Comparison of ENCODE assay signal across 9 cellular contexts in the genomic region with DNA sequence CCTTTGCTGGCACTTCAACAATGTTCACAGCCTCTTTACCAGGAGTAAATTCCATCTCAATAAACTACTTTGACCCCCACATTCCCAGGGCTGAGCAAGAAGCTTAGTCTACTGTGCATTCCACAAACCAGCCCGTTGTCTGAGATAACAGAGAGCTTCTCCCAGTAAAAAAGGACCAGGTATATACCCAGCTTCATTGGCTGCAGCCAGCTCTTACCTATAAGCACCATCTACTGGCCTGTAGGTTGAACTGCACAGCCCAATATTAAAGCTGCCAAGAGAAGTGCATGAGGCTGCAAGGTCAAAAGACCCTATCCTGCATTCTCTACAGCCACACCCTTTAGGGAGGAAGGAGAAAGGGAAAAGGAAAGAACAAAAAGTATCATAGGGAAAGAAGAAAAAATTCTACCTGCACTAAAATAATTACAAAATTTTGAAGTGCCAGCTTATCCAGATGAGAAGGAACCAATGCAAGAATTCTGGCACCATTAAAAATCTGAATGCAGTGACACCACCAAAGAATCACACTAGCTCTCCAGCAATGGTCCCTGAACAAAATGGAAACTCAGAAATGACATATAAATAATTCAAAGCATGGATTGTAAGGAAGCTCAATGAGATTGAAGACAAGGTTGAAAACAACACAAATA. TPM values are rescaled to one million over a fixed set of nuclear protein-coding genes. Genes with fewer than 3 reads are reported as not detected.
DNase-seq lines count a peak whose midpoint lies in the region; ATAC-seq, FAIRE-seq and TF ChIP-seq lines count a peak whose summit lies in the region.
"Had no signal": no experiment of that assay in that cellular context is flagged by ENCODE, and none has a peak within 500 bp of the region (broad histone marks: within the 10 kb centered on the region; RNA-seq: fewer than 3 reads in every experiment).

No MANE protein-coding gene starts in this region.

- H3K9me1 ChIP-seq in K562 (ENCODE audit: control insufficient read depth, insufficient read depth, low read length), result no peaks in the 10 kb centered on the region

- no TSS peak for BruUV-seq in K562 (replicated peaks; lab: Mats Ljungman, UMichigan)

- ATAC-seq in GM18873 (IDR thresholded peaks at IDR 0.05; ENCODE audit: low FRiP score, unreplicated experiment) (peak; percentile 90), HG03039 (IDR thresholded peaks at IDR 0.05; ENCODE audit: unreplicated experiment) (peak; percentile 99), K562 (peak; percentile 99)

- POLR2A ChIA-PET in K562 (lab: Yijun Ruan, JAX), result interaction anchor here (0.6 to 1.9 kb wide), 3 partner anchors 9 to 23 kb away, joined by 3 to 6 read pairs (median 3); no protein-coding TSS in a partner anchor

- TF ChIP-seq POLR2A in K562 (conservative IDR thresholded peaks at IDR 0.05), result no peak

- intact Hi-C loops in K562 (cut with micrococcal nuclease), result loop anchor here (1.0 to 5.0 kb wide), 3 partner anchors 48 to 185 kb away; no protein-coding TSS in a partner anchor

- H3K4me2 ChIP-seq in K562 (ENCODE audit: insufficient read depth, low read length), result no peak overlapping the region

- H3K9ac ChIP-seq in K562 (ENCODE audit: insufficient read depth in 1 of 2, low read depth in 2 of 2, low read length in 2 of 2) (no peak overlapping the region), liver (ENCODE audit: low read depth in 1 of 2, low read length in 2 of 2) (no peak overlapping the region)

- in situ Hi-C loops in K562 (cut with MboI), result no loop called here

- peak; percentile 85 for FAIRE-seq in K562 (lab: Jason Lieb, UNC)

- H3K36me3 ChIP-seq in K562 (ENCODE audit: control insufficient read depth, insufficient read depth, low read length) (no peaks in the 10 kb centered on the region), liver (ENCODE audit: control insufficient read depth in 4 of 4, insufficient read depth in 3 of 4, low read depth in 1 of 4, low read length in 3 of 4) (no peaks in the 10 kb centered on the region)

- H2AFZ ChIP-seq in K562 (ENCODE audit: low read depth, low read length), result no peak overlapping the region

- TF ChIP-seq CTCF in K562 (IDR thresholded peaks at IDR 0.05 in 2 of 3, conservative IDR thresholded peaks at IDR 0.05 in 1 of 3; ENCODE audit: insufficient read depth in 2 of 3, low read depth in 1 of 3, low read length in 3 of 3) (peak; percentile 74 to 82 (median 77)), liver (IDR thresholded peaks at IDR 0.05; ENCODE audit: low read depth, low read length, missing input control) (peak; percentile 66)

- CTCF ChIA-PET in K562 (lab: Yijun Ruan, JAX; ENCODE audit: low intra/inter-chr PET ratio), result interaction anchor here (0.6 kb wide), 1 partner anchor 133 kb away, joined by 3 read pairs; no protein-coding TSS in a partner anchor

- DNase-seq in COR-L47 (lab: John Stamatoyannopoulos, UW), result peak; percentile 59
- DNase-seq in NCI-H2029 treated with DMSO at 0.1 percent for 48 hours (lab: John Stamatoyannopoulos, UW), result peak; percentile 13
- DNase-seq in K562 (ENCODE audit: extremely low read depth in 1 of 4, low spot score in 3 of 4), result peak; percentile 42 to 76 (median 56)
- DNase-seq in ecto neural progenitor cell (ENCODE audit: low spot score), result no peak
- DNase-seq in cerebellar nuclear complex (lab: John Stamatoyannopoulos, UW), result no peak

- no peak for TF ChIP-seq EP300 in K562 (IDR thresholded peaks at IDR 0.05; ENCODE audit: low read length)

- WGBS in K562 (ENCODE audit: insufficient coverage, low coverage, missing lambda C conversion rate), result 0% methylated on average over 1 of the region's 1 CpG
- WGBS in liver, result 3% methylated on average over 1 of the region's 1 CpG

- 0 out of 5 replicates have a peak, but pooled peaks cover 0 to 3% of the 10 kb centered on the region in 2 experiments for H3K4me1 ChIP-seq in K562 (replicated peaks in 1 of 2; ENCODE audit: control insufficient read depth in 2 of 2, insufficient read depth in 2 of 2, low read length in 2 of 2)
- H3K4me1 ChIP-seq in liver (ENCODE audit: control insufficient read depth in 4 of 4, insufficient read depth in 4 of 4, low read length in 3 of 4), result no peaks in the 10 kb centered on the region

- H4K20me1 ChIP-seq in K562 (replicated peaks; ENCODE audit: control insufficient read depth, insufficient read depth, low read length), result no peaks in the 10 kb centered on the region

- TF ChIP-seq RAD21 in K562 (CRISPR knock-in tag; conservative IDR thresholded peaks at IDR 0.05 in 1 of 2, IDR thresholded peaks at IDR 0.05 in 1 of 2), result peak; percentile 49 to 79; a peak in 3 of 4 replicates
- peak; percentile 72 to 80 for TF ChIP-seq RAD21 in liver (IDR thresholded peaks at IDR 0.05)

- H3K9me3 ChIP-seq in K562 (replicated peaks; ENCODE audit: control insufficient read depth, insufficient read depth, low read depth, low read length) (no peaks in the 10 kb centered on the region), liver (ENCODE audit: control insufficient read depth in 4 of 4, low read length in 3 of 4) (no peaks in the 10 kb centered on the region)

- H3K4me3 ChIP-seq in K562 (no peak overlapping the region), liver (ENCODE audit: low read depth in 1 of 3, low read length in 3 of 3) (no peak overlapping the region)
- H3K4me3 ChIP-seq: skin epidermis had no signal

- no peaks in the 10 kb centered on the region for H3K79me2 ChIP-seq in K562 (ENCODE audit: control insufficient read depth, insufficient read depth, low read length)

- H3K27ac ChIP-seq in K562 (ENCODE audit: extremely low read depth, low read depth, low read length), result no peak overlapping the region
- H3K27ac ChIP-seq in liver (ENCODE audit: low read depth in 1 of 2, low read length in 2 of 2), result no peak overlapping the region
- H3K27ac ChIP-seq: skin epidermis had no signal

- H3K27me3 ChIP-seq in K562 (ENCODE audit: control insufficient read depth in 2 of 2, insufficient read depth in 2 of 2, low read length in 2 of 2), result peaks cover 0 to 3% of the 10 kb centered on the region in 2 experiments; a peak in 1 of 5 replicates
- H3K27me3 ChIP-seq in liver (ENCODE audit: control insufficient read depth in 4 of 4, insufficient read depth in 4 of 4, low read length in 3 of 4), result no peaks in the 10 kb centered on the region

TF ChIP-seq in K562, 482 proteins besides CTCF, POLR2A, EP300 and RAD21 (continues in another document):
- 0 out of 2 replicates have a peak, but pooled peaks have one; percentile 11 for TF ChIP-seq ATF7 (IDR thresholded peaks at IDR 0.05)
- TF ChIP-seq CBFA2T3 (IDR thresholded peaks at IDR 0.05), result peak; percentile 35
- no peak for TF ChIP-seq PHB (CRISPR knock-in tag; IDR thresholded peaks at IDR 0.05)
- TF ChIP-seq PML (IDR thresholded peaks at IDR 0.05; ENCODE audit: low read length), result no peak
- TF ChIP-seq TEAD4 (IDR thresholded peaks at IDR 0.05; ENCODE audit: low read length), result peak; percentile 75
- TF ChIP-seq TEAD4 (CRISPR knock-in tag; IDR thresholded peaks at IDR 0.05; ENCODE audit: borderline replicate concordance), result no peak
- TF ChIP-seq ZNF764 (CRISPR knock-in tag; IDR thresholded peaks at IDR 0.05; ENCODE audit: low read depth), result no peak
- TF ChIP-seq ARNT (IDR thresholded peaks at IDR 0.05), result 0 out of 4 replicates have a peak, but pooled peaks of 1 of the 2 experiments have one; percentile 24
- peak; percentile 48; the same call in 1 of the 2 replicates for TF ChIP-seq ARID1B (IDR thresholded peaks at IDR 0.05)
- peak; percentile 59; the same call in 1 of the 2 replicates for TF ChIP-seq SMC3 (conservative IDR thresholded peaks at IDR 0.05; ENCODE audit: insufficient read depth, low read depth, low read length)
- peak; percentile 40; the same call in 1 of the 2 replicates for TF ChIP-seq TCF3 (CRISPR knock-in tag; IDR thresholded peaks at IDR 0.05)
- peak; percentile 33; the same call in 1 of the 2 replicates for TF ChIP-seq TAL1 (IDR thresholded peaks at IDR 0.05)

TF ChIP-seq in liver, 16 proteins besides CTCF, POLR2A, EP300 and RAD21:
- no peak for TF ChIP-seq JUND (IDR thresholded peaks at IDR 0.05)
- TF ChIP-seq HNF4A (conservative IDR thresholded peaks at IDR 0.05), result no peak

RNA-seq across cellular contexts. Expression of a gene that starts 45.7 kb away (rescaled TPM):
- total RNA-seq in K562 (2011; cell fraction: chromatin; rRNA removed; ENCODE audit: low replicate concordance), result 6.0 and 18.8 TPM in 2 replicates
- 2.2 and 3.6 TPM in 2 replicates for total RNA-seq in K562 (2011; cell fraction: nucleolus; rRNA removed)
- 7.0 and 12.6 TPM in 2 replicates for total RNA-seq in K562 (2011; cell fraction: nucleoplasm; rRNA removed)
- 1.8 and 2.2 TPM in 2 replicates for total RNA-seq in K562 (2014; rRNA removed)
- total RNA-seq in K562 (2014; rRNA removed; fragmentation: Illumina TruSeq; extraction: Trizol), result 5.9 and 7.1 TPM in 2 replicates
- 3.1 and 3.8 TPM in 2 replicates for total RNA-seq in K562 (2015; rRNA removed; fragmentation: Illumina TruSeq; extraction: Trizol)
- 3.9 and 4.2 TPM in 2 replicates for total RNA-seq in K562 (2021)
- 3.2 and 8.9 TPM in 2 replicates for polyA plus RNA-seq in K562 (2011; rRNA removed)
- 1.1 and 1.7 TPM in 2 replicates for polyA plus RNA-seq in K562 (2011; cell fraction: cytosol; rRNA removed)
- polyA plus RNA-seq in K562 (2011; cell fraction: nucleus; rRNA removed), result 10.0 and 15.0 TPM in 2 replicates
- 1.8 and 3.0 TPM in 2 replicates for polyA plus RNA-seq in K562 (2012)
- polyA plus RNA-seq in K562 (2014; fragmentation: Illumina TruSeq; extraction: Trizol), result 2.6 and 3.0 TPM in 2 replicates
- polyA plus RNA-seq in K562 (2014; fragmentation: Nextera tagmentation; extraction: Ambion mirVana), result 1 to 10 TPM; 1.5 to 4.1 TPM
- polyA plus RNA-seq in K562 (2014; rRNA removed), result 2.7 and 4.0 TPM in 2 replicates
- polyA minus RNA-seq in K562 (2011; rRNA and poly(A)+ RNA removed), result 7.3 and 14.2 TPM in 2 replicates
- polyA minus RNA-seq in K562 (2011; cell fraction: cytosol; rRNA and poly(A)+ RNA removed), result 1.2 and 3.4 TPM in 2 replicates
- polyA minus RNA-seq in K562 (2011; cell fraction: nucleus; rRNA and poly(A)+ RNA removed), result 6.3 and 9.0 TPM in 2 replicates
- total RNA-seq in liver, result 1 to 10 TPM; 1.3 to 1.7 TPM
- under 1 TPM; 0.30 to 0.97 TPM for polyA plus RNA-seq in liver

Comparison
In these comparisons a context has a peak if more than half of its experiments do, and no peak if none do; other contexts are left out.
1. DNase-seq: peak in COR-L47 (single experiment), NCI-H2029 treated with DMSO at 0.1 percent for 48 hours (single experiment) and K562 (4 of 4); none in ecto neural progenitor cell (single experiment) and cerebellar nuclear complex (0 of 2).
2. Peak in every context shown above with its lines, with median percentiles within 50 percentile points of each other: ATAC-seq.